ENCODE assay signal across 7 cellular contexts in the genomic region with DNA sequence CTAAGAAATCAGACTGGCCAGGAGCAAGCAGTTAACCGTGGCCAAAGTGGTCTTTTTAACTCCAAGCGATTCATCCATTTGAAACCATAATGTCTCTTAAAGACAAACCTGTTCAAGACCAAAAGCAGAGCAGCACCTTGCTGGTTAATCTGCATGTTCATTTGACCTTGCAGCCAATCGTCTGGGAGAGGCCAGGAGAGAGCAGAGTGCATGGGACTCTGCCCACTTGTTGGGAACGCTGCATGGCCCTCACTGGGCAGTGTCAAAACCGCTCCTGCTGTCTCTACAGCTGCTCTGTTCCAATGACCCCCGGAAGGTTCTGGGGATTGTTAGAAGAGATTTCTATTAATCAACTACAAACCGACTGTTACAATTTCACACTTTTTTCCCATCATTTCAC.
DNase-seq lines count a peak whose midpoint lies in the region; ATAC-seq and TF ChIP-seq lines count a peak whose summit lies in the region.

No MANE protein-coding gene starts in this region.

- peak overlapping the region; percentile 87 for H3K4me3 Mint-ChIP-seq in HFFc6
- peak overlapping the region; percentile 73 for H3K4me3 Mint-ChIP-seq in activated CD8-positive, alpha-beta T cell treated with anti-CD3 and anti-CD28 coated beads, Interleukin-2, amount 10 ng/mL, durations not matched to agents 7 days and 5 days

- no peaks in the 10 kb centered on the region for H3K9me3 Mint-ChIP-seq in HFFc6
- no peaks in the 10 kb centered on the region for H3K9me3 Mint-ChIP-seq in activated CD8-positive, alpha-beta T cell treated with anti-CD3 and anti-CD28 coated beads, Interleukin-2, amount 10 ng/mL, durations not matched to agents 7 days and 5 days (ENCODE audit: insufficient read depth)

- peaks cover 11% of the 10 kb centered on the region for H3K27me3 Mint-ChIP-seq in HFFc6 (ENCODE audit: insufficient read depth)
- H3K27me3 Mint-ChIP-seq in activated CD8-positive, alpha-beta T cell treated with anti-CD3 and anti-CD28 coated beads, Interleukin-2, amount 10 ng/mL, durations not matched to agents 7 days and 5 days (ENCODE audit: low read depth): peaks cover 7% of the 10 kb centered on the region

- POLR2A ChIA-PET in activated CD8-positive, alpha-beta T cell treated with anti-CD3 and anti-CD28 coated beads, Interleukin-2, amount 10 ng/mL, durations not matched to agents 7 days and 5 days (lab: Charles Lee): interaction anchor here (0.6 to 1.4 kb wide), 2 partner anchors 73 to 171 kb away, joined by 3 to 4 read pairs; no protein-coding TSS in a partner anchor

- peak overlapping the region; percentile 4 to 80 (median 79) for H3K4me3 ChIP-seq in skeletal muscle tissue (ENCODE audit: low read length in 3 of 3)

- H3K9me3 ChIP-seq in skeletal muscle tissue (ENCODE audit: control insufficient read depth in 3 of 3, low read length in 3 of 3): no peaks in the 10 kb centered on the region

- no peaks in the 10 kb centered on the region for H3K27me3 ChIP-seq in skeletal muscle tissue (ENCODE audit: control insufficient read depth in 3 of 3, insufficient read depth in 3 of 3, low read length in 3 of 3)

- no peaks in the 10 kb centered on the region for H3K36me3 Mint-ChIP-seq in HFFc6 (ENCODE audit: low read depth)
- H3K36me3 Mint-ChIP-seq in activated CD8-positive, alpha-beta T cell treated with anti-CD3 and anti-CD28 coated beads, Interleukin-2, amount 10 ng/mL, durations not matched to agents 7 days and 5 days (ENCODE audit: low read depth): no peaks in the 10 kb centered on the region

- peak overlapping the region; percentile 3; the same call in 1 of the 2 replicates for H3K27ac Mint-ChIP-seq in HFFc6
- no peak overlapping the region for H3K27ac Mint-ChIP-seq in activated CD8-positive, alpha-beta T cell treated with anti-CD3 and anti-CD28 coated beads, Interleukin-2, amount 10 ng/mL, durations not matched to agents 7 days and 5 days

- no peak overlapping the region for H3K27ac ChIP-seq in skeletal muscle tissue (ENCODE audit: low read depth, low read length)

- H3K4me1 ChIP-seq in skeletal muscle tissue (ENCODE audit: control insufficient read depth in 3 of 3, insufficient read depth in 3 of 3, low read length in 3 of 3): peaks cover 0 to 12% (median 9%) of the 10 kb centered on the region in 3 donors

- no peaks in the 10 kb centered on the region for H3K36me3 ChIP-seq in skeletal muscle tissue (ENCODE audit: control insufficient read depth in 3 of 3, insufficient read depth in 3 of 3, low read length in 3 of 3)

- DNase-seq in HFFc6 (no peak), left colon (no peak), NCI-H187 treated with DMSO at 0.1 percent for 48 hours (lab: John Stamatoyannopoulos, UW) (no peak), HUDEP-2 (lab: John Stamatoyannopoulos, UW; ENCODE audit: unreplicated experiment in 76 of 76) (no peak)
- DNase-seq in activated CD8-positive, alpha-beta T cell treated with anti-CD3 and anti-CD28 coated beads, Interleukin-2, amount 10 ng/mL, durations not matched to agents 7 days and 5 days: no peak
- no peak for DNase-seq in activated CD4-positive, alpha-beta T cell treated with anti-CD3 and anti-CD28 coated beads for 1 hour

- no peak for ATAC-seq in activated CD8-positive, alpha-beta T cell treated with anti-CD3 and anti-CD28 coated beads, Interleukin-2, amount 10 ng/mL, durations not matched to agents 7 days and 5 days
- ATAC-seq in left colon: peak; percentile 52

- CTCF ChIA-PET in activated CD8-positive, alpha-beta T cell treated with anti-CD3 and anti-CD28 coated beads, Interleukin-2, amount 10 ng/mL, durations not matched to agents 7 days and 5 days (lab: Charles Lee): interaction anchor here (1.0 to 2.8 kb wide), 11 partner anchors 8 to 320 kb away, joined by 3 to 28 read pairs (median 6); no protein-coding TSS in a partner anchor

- peak overlapping the region in 1 of 3 donors; percentile 68 for H3K9ac ChIP-seq in skeletal muscle tissue (ENCODE audit: low read depth in 1 of 3, low read length in 3 of 3)

- TF ChIP-seq CTCF in HFFc6 (IDR thresholded peaks at IDR 0.05): no peak

- H3K4me1 Mint-ChIP-seq in HFFc6 (ENCODE audit: low read depth): peaks cover 28% of the 10 kb centered on the region
- H3K4me1 Mint-ChIP-seq in activated CD8-positive, alpha-beta T cell treated with anti-CD3 and anti-CD28 coated beads, Interleukin-2, amount 10 ng/mL, durations not matched to agents 7 days and 5 days (ENCODE audit: low read depth): peaks cover 9% of the 10 kb centered on the region

- intact Hi-C loops in left colon (cut with DNase I, micrococcal nuclease): no loop called here
